In genomic region chr17:70787721-70788120, GRCh38 we compare ENCODE assay signal across 15 cellular contexts.
DNase-seq lines count a peak whose midpoint lies in the region; ATAC-seq, FAIRE-seq and TF ChIP-seq lines count a peak whose summit lies in the region.
"Had no signal": no experiment of that assay in that cellular context is flagged by ENCODE, and none has a peak within 500 bp of the region (broad histone marks: within the 10 kb centered on the region; RNA-seq: fewer than 3 reads in every experiment).

No MANE protein-coding gene starts in this region.

- DNase-seq in H54 (ENCODE audit: insufficient read length, low spot score) = no peak
- peak; percentile 84 for DNase-seq in RCC 7860 (ENCODE audit: low spot score)
- peak; percentile 25 for DNase-seq in kidney glomerular epithelial cell (lab: John Stamatoyannopoulos, UW)
- DNase-seq in urothelium cell line (ENCODE audit: low spot score) = no peak
- DNase-seq in foreskin fibroblast = no peak
- DNase-seq in SIG-M5 (lab: John Stamatoyannopoulos, UW) = no peak
- DNase-seq: 8988T; AML-193; Caco-2; CD8-positive, alpha-beta memory T cell; GM23248; H7; IMR-90 had no signal

- TF ChIP-seq POLR2A in H54 (IDR thresholded peaks at IDR 0.05; ENCODE audit: low read depth, low read length) = no peak

- no peak for ATAC-seq in GM18867 (IDR thresholded peaks at IDR 0.05; ENCODE audit: unreplicated experiment)

- FAIRE-seq in H54 (lab: Jason Lieb, UNC) = peak; percentile 61
- peak; percentile 95 for FAIRE-seq in RCC 7860 (lab: Jason Lieb, UNC)
- FAIRE-seq in urothelium cell line (lab: Jason Lieb, UNC) = peak; percentile 88

- no peak overlapping the region for H3K4me3 ChIP-seq in foreskin fibroblast (ENCODE audit: low read depth in 1 of 2, low read length in 2 of 2)
- H3K4me3 ChIP-seq: BLaER1, GM23248 had no signal

- TF ChIP-seq CTCF in foreskin fibroblast (IDR thresholded peaks at IDR 0.05; ENCODE audit: low read depth, low read length) = no peak

Comparison
In these comparisons a context has a peak if more than half of its experiments do, and no peak if none do; other contexts are left out.
1. DNase-seq: peak in RCC 7860 (single experiment) and kidney glomerular epithelial cell (single experiment); none in H54 (single experiment), urothelium cell line (single experiment), foreskin fibroblast (0 of 2) and SIG-M5 (single experiment).